Comparison of ENCODE assay signal across 24 cellular contexts in genomic region chr11:1360181-1360834, GRCh38.
"Had no signal": no experiment of that assay in that cellular context is flagged by ENCODE, and none has a peak within 500 bp of the region (broad histone marks: within the 10 kb centered on the region; RNA-seq: fewer than 3 reads in every experiment).

No MANE protein-coding gene starts in this region.

- H3K4me3 ChIP-seq: MG63, SJSA1, SK-N-MC had no signal

- H3K9me3 ChIP-seq: MG63, SJSA1 had no signal

- H3K27ac ChIP-seq: SJSA1, SK-N-MC had no signal

- FAIRE-seq: HepG2, RCC 7860 had no signal

- ATAC-seq: HepG2 had no signal

- H3K27me3 ChIP-seq: SJSA1 had no signal

- H3K36me3 ChIP-seq: MG63, SJSA1 had no signal

- DNase-seq: IMR-90, Karpas-422, KG1, MG63, NCI-H1092, NCI-H1105 treated with DMSO at 0.1 percent for 48 hours, NCI-H1417 treated with DMSO at 0.1 percent for 48 hours, NCI-H146, NCI-H1694 treated with DMSO at 0.1 percent for 48 hours, NCI-H1930, NCI-H2081, NCI-H2107, NCI-H2227 treated with DMSO at 0.1 percent for 48 hours, NCI-H446, NCI-H510A, NCI-H524 treated with DMSO at 0.1 percent for 48 hours, NCI-H69, NCI-H774, RPMI8226, SIG-M5 had no signal
